ENCODE assay signal across 19 cellular contexts in genomic region chr21:35039595-35040291, GRCh38. TPM values are rescaled to one million over a fixed set of nuclear protein-coding genes. Genes with fewer than 3 reads are reported as not detected.
DNase-seq lines count a peak whose midpoint lies in the region; ATAC-seq and TF ChIP-seq lines count a peak whose summit lies in the region.
"Had no signal": no experiment of that assay in that cellular context is flagged by ENCODE, and none has a peak within 500 bp of the region (broad histone marks: within the 10 kb centered on the region; RNA-seq: fewer than 3 reads in every experiment).

No MANE protein-coding gene starts in this region.

- ATAC-seq in stimulated activated naive CD8-positive, alpha-beta T cell treated with anti-CD3 and anti-CD28 coated beads, Interleukin-15, Interleukin-2, amounts not matched to agents 100 U/mL and 50 U/mL, for 24 hours: peak; percentile 26
- no peak for ATAC-seq in stimulated activated naive CD8-positive, alpha-beta T cell treated with anti-CD3 and anti-CD28 coated beads, Interleukin-15, amount 100 ng/mL, for 72 hours
- peak; percentile 50 for ATAC-seq in PC-3
- ATAC-seq in left colon: peak; percentile 73
- ATAC-seq: body of pancreas, gastroesophageal sphincter had no signal

- H3K4me2 ChIP-seq in PC-3 (ENCODE audit: low read length): no peak overlapping the region
- H3K4me2 ChIP-seq: SK-N-SH had no signal

- no peak overlapping the region for H3K9ac ChIP-seq in PC-3 (ENCODE audit: low read length)
- H3K9ac ChIP-seq: SK-N-SH had no signal

- no peaks in the 10 kb centered on the region for H4K20me1 ChIP-seq in PC-3 (ENCODE audit: low read length)

- H3K27me3 Mint-ChIP-seq in stimulated activated naive CD8-positive, alpha-beta T cell treated with anti-CD3 and anti-CD28 coated beads, Interleukin-15, amount 100 ng/mL, for 72 hours: no peaks in the 10 kb centered on the region

- no TSS peak for BruUV-seq in PC-3 (replicated peaks; lab: Mats Ljungman, UMichigan)

- no peaks in the 10 kb centered on the region for H3K9me3 ChIP-seq in PC-3 (ENCODE audit: low read length)
- H3K9me3 ChIP-seq: body of pancreas, gastroesophageal sphincter, HAP-1, SK-N-SH had no signal

- H3K27me3 ChIP-seq in PC-3 (ENCODE audit: low read length): no peaks in the 10 kb centered on the region
- H3K27me3 ChIP-seq: body of pancreas, gastroesophageal sphincter had no signal

- no peak overlapping the region for H2AFZ ChIP-seq in PC-3 (ENCODE audit: low read length)

- POLR2A ChIA-PET in PC-3 (lab: Charles Lee; ENCODE audit: unreplicated experiment): no interaction called here

- H3K27ac ChIP-seq in PC-3 (ENCODE audit: low read length): no peak overlapping the region
- H3K27ac ChIP-seq: body of pancreas, epithelial cell of prostate, gastroesophageal sphincter had no signal

- H3K27ac Mint-ChIP-seq in stimulated activated naive CD8-positive, alpha-beta T cell treated with anti-CD3 and anti-CD28 coated beads, Interleukin-15, amount 100 ng/mL, for 72 hours: no peak overlapping the region

- H3K9me2 ChIP-seq in PC-3 (replicated peaks; ENCODE audit: low read length): no peaks in the 10 kb centered on the region
- H3K9me2 ChIP-seq: SK-N-SH had no signal

- H3K4me3 Mint-ChIP-seq in stimulated activated naive CD8-positive, alpha-beta T cell treated with anti-CD3 and anti-CD28 coated beads, Interleukin-15, amount 100 ng/mL, for 72 hours: peak overlapping the region in 1 of 2 donors; percentile 18
- H3K4me3 Mint-ChIP-seq: neural crest cell had no signal

- CTCF ChIA-PET in PC-3 (lab: Charles Lee): no interaction called here

- H3K4me3 ChIP-seq in PC-3 (ENCODE audit: low read length): no peak overlapping the region
- H3K4me3 ChIP-seq: body of pancreas, gastroesophageal sphincter, HAP-1 had no signal

- peaks cover 7% of the 10 kb centered on the region; the same call in 1 of the 2 replicates for H3K4me1 ChIP-seq in PC-3 (ENCODE audit: insufficient read depth, low read length)
- H3K4me1 ChIP-seq: body of pancreas, gastroesophageal sphincter, HAP-1 had no signal

- peaks cover 31% of the 10 kb centered on the region for H3K36me3 ChIP-seq in PC-3 (ENCODE audit: low read depth, low read length)
- H3K36me3 ChIP-seq: gastroesophageal sphincter, HAP-1 had no signal

- H3K79me2 ChIP-seq in PC-3 (ENCODE audit: low read length): peaks cover 98% of the 10 kb centered on the region

- TF ChIP-seq CTCF in PC-3 (conservative IDR thresholded peaks at IDR 0.05; ENCODE audit: low read depth, low read length): no peak

- intact Hi-C loops in PC-3 (cut with micrococcal nuclease): no loop called here
- intact Hi-C loops in left colon (cut with DNase I, micrococcal nuclease): no loop called here

- H3K4me1 Mint-ChIP-seq in stimulated activated naive CD8-positive, alpha-beta T cell treated with anti-CD3 and anti-CD28 coated beads, Interleukin-15, amount 100 ng/mL, for 72 hours: peaks cover 93% of the 10 kb centered on the region

- DNase-seq in stimulated activated naive CD8-positive, alpha-beta T cell treated with anti-CD3 and anti-CD28 coated beads, Interleukin-15, Interleukin-2, amounts not matched to agents 100 U/mL and 50 U/mL, for 24 hours: no peak
- DNase-seq in stimulated activated naive CD8-positive, alpha-beta T cell treated with anti-CD3 and anti-CD28 coated beads, Interleukin-15, amount 100 ng/mL, for 72 hours: no peak
- peak; percentile 36 for DNase-seq in PC-3
- DNase-seq in left colon: no peak
- no peak for DNase-seq in Kasumi-1 (lab: John Stamatoyannopoulos, UW)
- DNase-seq in DMS114 treated with DMSO at 0.1 percent for 48 hours (lab: John Stamatoyannopoulos, UW; ENCODE audit: unreplicated experiment): no peak
- DNase-seq in SHP77 treated with DMSO at 0.1 percent for 48 hours (lab: John Stamatoyannopoulos, UW): no peak
- DNase-seq: activated naive CD4-positive, alpha-beta T cell; body of pancreas; cortex of kidney; DMS153; MM.1S; NCI-H2029 treated with DMSO at 0.1 percent for 48 hours; NCI-H524 treated with DMSO at 0.1 percent for 48 hours; SK-N-SH had no signal

- no peaks in the 10 kb centered on the region for H3F3A ChIP-seq in PC-3 (ENCODE audit: low read length, unreplicated experiment)

- H3K9me3 Mint-ChIP-seq in stimulated activated naive CD8-positive, alpha-beta T cell treated with anti-CD3 and anti-CD28 coated beads, Interleukin-15, amount 100 ng/mL, for 72 hours: no peaks in the 10 kb centered on the region

RNA-seq across cellular contexts. Expression of gene RUNX1, which starts 9.4 kb away (rescaled TPM):
- 55.2 and 77.8 TPM in 2 replicates for total RNA-seq in PC-3 (2014; rRNA removed)
- 10 to 100 TPM; 17.7 to 25.8 TPM for total RNA-seq in left colon
